In genomic region chr1:66182551-66183178, GRCh38 we compare ENCODE assay signal across 8 cellular contexts.
A peak's percentile ranks its signal among the peaks of the same experiment; 100 is the strongest.
DNase-seq lines count a peak whose midpoint lies in the region; ATAC-seq and TF ChIP-seq lines count a peak whose summit lies in the region.

No MANE protein-coding gene starts in this region.

- DNase-seq in DMS 273 (lab: John Stamatoyannopoulos, UW; ENCODE audit: unreplicated experiment) (peak; percentile 48), DMS 273 treated with DMSO at 0.1 percent for 48 hours (lab: John Stamatoyannopoulos, UW) (no peak), fibroblast of peridontal ligament (ENCODE audit: extremely low read depth) (peak; percentile 74), GM13977 (ENCODE audit: low spot score) (no peak), HUDEP-2 (lab: John Stamatoyannopoulos, UW; ENCODE audit: unreplicated experiment in 76 of 76) (no peak)
- peak; percentile 62 for DNase-seq in activated CD4-positive, alpha-beta T cell treated with anti-CD3 and anti-CD28 coated beads for 48 hours
- DNase-seq in stimulated activated CD8-positive, alpha-beta memory T cell treated with anti-CD3 and anti-CD28 coated beads, Interleukin-4, amount 100 ng/mL, for 24 hours (ENCODE audit: low read depth), result peak; percentile 0

- TF ChIP-seq CTCF in GM13977 (IDR thresholded peaks at IDR 0.05; ENCODE audit: extremely low read depth, insufficient read depth, missing control alignments), result no peak

- no peak for ATAC-seq in HG03432 (IDR thresholded peaks at IDR 0.05; ENCODE audit: unreplicated experiment)

- in situ Hi-C loops in GM13977 (cut with MboI; ENCODE audit: low pct_unique_long_range_greater_than_20kb, low sequenced_read_pairs, unreplicated experiment), result no loop called here

Comparison
In these comparisons a context has a peak if more than half of its experiments do, and no peak if none do; other contexts are left out.
1. DNase-seq: peak in DMS 273 (single experiment), activated CD4-positive, alpha-beta T cell treated with anti-CD3 and anti-CD28 coated beads for 48 hours (single experiment), fibroblast of peridontal ligament (single experiment) and stimulated activated CD8-positive, alpha-beta memory T cell treated with anti-CD3 and anti-CD28 coated beads, Interleukin-4, amount 100 ng/mL, for 24 hours (single experiment); none in DMS 273 treated with DMSO at 0.1 percent for 48 hours (single experiment), GM13977 (single experiment) and HUDEP-2 (0 of 76).